8 cellular contexts compared by ENCODE assay signal in the genomic region with DNA sequence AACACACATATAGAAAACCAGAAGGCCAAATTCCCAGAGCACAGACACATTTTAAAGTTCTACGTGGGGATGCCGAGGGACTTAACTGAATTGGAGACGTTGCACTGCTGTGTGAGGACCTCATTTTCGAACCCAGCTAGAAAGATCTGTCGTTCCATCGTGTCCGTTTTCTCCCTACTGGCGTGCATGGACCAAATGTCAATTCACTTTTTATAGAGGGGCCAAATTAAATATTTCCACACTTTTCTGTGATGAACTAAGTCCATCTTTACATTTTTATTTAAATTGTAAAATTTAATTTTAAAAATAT. TPM values are rescaled to one million over a fixed set of nuclear protein-coding genes. Genes with fewer than 3 reads are reported as not detected.
A peak's percentile ranks its signal among the peaks of the same experiment; 100 is the strongest.
DNase-seq lines count a peak whose midpoint lies in the region; ATAC-seq and TF ChIP-seq lines count a peak whose summit lies in the region.

No MANE protein-coding gene starts in this region.

- no peaks in the 10 kb centered on the region for H3K9me2 ChIP-seq in Karpas-422 (replicated peaks; ENCODE audit: insufficient read depth, low read length)

- no peaks in the 10 kb centered on the region for H3K36me3 ChIP-seq in Karpas-422 (ENCODE audit: insufficient read depth, low read length)

- intact Hi-C loops in Calu3 (cut with micrococcal nuclease; ENCODE audit: unreplicated experiment) (loop anchor here (5.0 to 10.0 kb wide), 2 partner anchors 37 to 315 kb away; no protein-coding TSS in a partner anchor), natural killer cell (cut with micrococcal nuclease) (loop anchor here (1.0 to 10.0 kb wide), 3 partner anchors 37 to 613 kb away; partner anchors contain the start of gene ZNF407)

- H3K27ac Mint-ChIP-seq in Calu3 (ENCODE audit: unreplicated experiment) (peak overlapping the region; percentile 77), natural killer cell (peak overlapping the region; percentile 98)

- peak overlapping the region; percentile 72 for H3K4me3 ChIP-seq in Karpas-422 (ENCODE audit: low read length)

- H3K27ac ChIP-seq in Karpas-422 (ENCODE audit: low read length) = peak overlapping the region; percentile 53

- peaks cover 51% of the 10 kb centered on the region for H3K4me1 Mint-ChIP-seq in Calu3 (ENCODE audit: low read depth, unreplicated experiment)
- H3K4me1 Mint-ChIP-seq in natural killer cell = peaks cover 67 to 71% of the 10 kb centered on the region in 2 donors

- H3K36me3 Mint-ChIP-seq in Calu3 (ENCODE audit: insufficient read depth, unreplicated experiment) (peaks cover 54% of the 10 kb centered on the region), natural killer cell (peaks cover 7% of the 10 kb centered on the region)

- peaks cover 4% of the 10 kb centered on the region; the same call in 1 of the 2 replicates for H3K27me3 ChIP-seq in Karpas-422 (ENCODE audit: low read length)

- peak overlapping the region; percentile 91 for H3K4me2 ChIP-seq in Karpas-422 (ENCODE audit: low read depth, low read length, poor library complexity, severe bottlenecking)

- no peaks in the 10 kb centered on the region for H3K9me3 ChIP-seq in Karpas-422 (ENCODE audit: low read length)

- H3K4me1 ChIP-seq in Karpas-422 (ENCODE audit: low read length) = peaks cover 29% of the 10 kb centered on the region

- ATAC-seq in natural killer cell (no peak), GM18861 (IDR thresholded peaks at IDR 0.05; ENCODE audit: unreplicated experiment) (no peak), HG03354 (IDR thresholded peaks at IDR 0.05; ENCODE audit: poor library complexity, severe bottlenecking, unreplicated experiment) (no peak), HG02610 (IDR thresholded peaks at IDR 0.05; ENCODE audit: unreplicated experiment) (no peak)

- H3K9me3 Mint-ChIP-seq in Calu3 (ENCODE audit: low read depth, unreplicated experiment) (no peaks in the 10 kb centered on the region), natural killer cell (no peaks in the 10 kb centered on the region)

- TF ChIP-seq CTCF in Calu3 (IDR thresholded peaks at IDR 0.05; ENCODE audit: unreplicated experiment) (no peak), natural killer cell (IDR thresholded peaks at IDR 0.05) (no peak)

- H3K9ac ChIP-seq in Karpas-422 (ENCODE audit: low read length) = peak overlapping the region; percentile 82

- H2AFZ ChIP-seq in Karpas-422 (ENCODE audit: low read length) = peak overlapping the region; percentile 89

- H3K4me3 Mint-ChIP-seq in Calu3 (ENCODE audit: low read depth, unreplicated experiment) (peak overlapping the region; percentile 98), natural killer cell (peak overlapping the region; percentile 99)

- CTCF ChIA-PET in Calu3 (lab: Charles Lee) = no interaction called here

- H4K20me1 ChIP-seq in Karpas-422 (ENCODE audit: insufficient read depth, low read depth, low read length) = peaks cover 32% of the 10 kb centered on the region

- H3K27me3 Mint-ChIP-seq in Calu3 (ENCODE audit: unreplicated experiment) = no peaks in the 10 kb centered on the region
- H3K27me3 Mint-ChIP-seq in natural killer cell (ENCODE audit: low read depth in 2 of 2) = peaks cover 3 to 12% of the 10 kb centered on the region in 2 donors

- DNase-seq in Calu3 (no peak), Karpas-422 (no peak), cerebellar cortex (ENCODE audit: low spot score) (peak; percentile 53), natural killer cell (no peak), glomerular visceral epithelial cell (ENCODE audit: extremely low spot score) (no peak)

- H3K79me2 ChIP-seq in Karpas-422 (ENCODE audit: low read length) = no peaks in the 10 kb centered on the region

- no TSS peak for BruUV-seq in Calu3 (replicated peaks; lab: Mats Ljungman, UMichigan)

RNA-seq across cellular contexts. Expression of gene TSHZ1, which starts 0.7 kb away (rescaled TPM):
- total RNA-seq in Calu3 (2022) = 8.6 and 10.8 TPM in 2 replicates
- 4.7 and 5.7 TPM in 2 replicates for total RNA-seq in Karpas-422 (2014; rRNA removed; shearing (Covaris generic); ENCODE audit: low replicate concordance)
- 10 to 100 TPM; 44.3 to 51.6 (median 44.8) TPM for total RNA-seq in natural killer cell

RNA-seq across cellular contexts. Expression of gene PTGR3, which starts 1.0 kb away (rescaled TPM):
- total RNA-seq in Calu3 (2022) (30.2 and 31.7 TPM in 2 replicates), natural killer cell (10 to 100 TPM; 27.4 to 29.4 (median 28.5) TPM)
- total RNA-seq in Karpas-422 (2014; rRNA removed; shearing (Covaris generic); ENCODE audit: low replicate concordance) = 6.6 and 17.7 TPM in 2 replicates
